ENCODE assay signal across 1 cellular context in the genomic region with DNA sequence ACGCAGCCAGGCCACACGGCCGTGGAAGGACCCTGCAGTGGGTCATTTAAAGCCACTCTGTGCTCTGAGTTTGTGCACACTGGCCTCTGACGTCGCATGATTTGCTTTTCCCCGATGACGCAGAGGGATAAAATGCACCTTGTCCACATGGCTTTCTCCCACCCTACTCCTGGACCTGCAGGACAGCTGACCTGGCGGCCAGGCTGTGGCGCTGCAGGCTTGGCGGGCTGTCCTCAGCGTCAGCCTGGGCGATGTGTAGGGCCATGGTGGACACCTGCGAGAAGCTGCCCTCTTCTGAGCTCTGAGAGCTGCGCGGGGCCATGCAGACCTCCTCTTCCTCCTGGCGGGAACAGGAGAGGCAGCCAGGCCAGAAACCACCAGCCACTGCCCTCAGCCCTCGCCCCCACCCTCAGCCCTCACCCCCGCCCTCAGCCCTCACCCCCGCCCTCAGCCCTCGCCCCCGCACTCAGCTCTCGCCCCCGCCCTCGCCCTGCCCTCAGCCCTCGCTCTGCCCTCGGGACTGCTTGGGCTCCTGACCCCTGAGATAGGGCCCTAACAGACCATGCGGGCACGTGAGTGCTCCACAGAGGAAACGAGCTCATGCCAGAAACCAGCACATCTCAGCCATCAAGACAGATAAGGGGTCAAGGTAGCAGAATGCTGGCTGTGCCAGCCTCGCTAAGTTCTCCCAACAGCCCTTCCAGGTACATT.
TF ChIP-seq lines count a peak whose summit lies in the region.

No MANE protein-coding gene starts in this region.

TF ChIP-seq in HepG2, 621 proteins besides CTCF, POLR2A, EP300 and RAD21 (continued from another document):
- TF ChIP-seq THAP9 (CRISPR knock-in tag; IDR thresholded peaks at IDR 0.05; ENCODE audit: borderline replicate concordance) (no peak), NFKB2 (CRISPR knock-in tag; IDR thresholded peaks at IDR 0.05; ENCODE audit: borderline replicate concordance) (peak; percentile 24; the same call in 1 of the 2 replicates), SAP130 (CRISPR knock-in tag; IDR thresholded peaks at IDR 0.05; ENCODE audit: low read depth) (peak; percentile 40; the same call in 1 of the 2 replicates), ZNF839 (CRISPR knock-in tag; IDR thresholded peaks at IDR 0.05; ENCODE audit: borderline replicate concordance) (no peak), CREB1 (IDR thresholded peaks at IDR 0.05) (peak; percentile 87), CREB1 (CRISPR knock-in tag; IDR thresholded peaks at IDR 0.05) (peak; percentile 33; the same call in 1 of the 2 replicates), GATAD1 (CRISPR knock-in tag; IDR thresholded peaks at IDR 0.05) (0 out of 2 replicates have a peak, but pooled peaks have one; percentile 33)
